In the genomic region with DNA sequence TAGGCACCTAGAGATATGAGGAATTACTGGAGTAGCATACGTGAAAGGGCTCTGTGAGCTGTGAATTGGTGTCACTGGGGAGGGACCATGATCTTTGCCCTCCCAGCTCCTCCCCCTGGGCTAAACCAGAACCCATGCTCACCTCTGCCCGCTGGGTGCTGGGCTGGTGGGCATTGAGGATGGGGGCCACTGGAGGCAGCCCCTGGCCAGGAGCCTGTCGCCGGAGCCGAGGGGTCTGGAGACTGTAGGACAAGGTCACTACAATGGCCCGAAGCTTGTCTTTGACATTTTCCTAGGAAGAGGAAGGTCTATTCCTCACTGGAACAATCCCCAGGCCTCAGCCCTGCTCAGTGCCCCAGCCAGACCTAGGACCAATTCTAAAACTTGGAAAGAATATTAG, we compare ENCODE assay signal across 18 cellular contexts. TPM values are rescaled to one million over a fixed set of nuclear protein-coding genes. Genes with fewer than 3 reads are reported as not detected.
"Had no signal": no experiment of that assay in that cellular context is flagged by ENCODE, and none has a peak within 500 bp of the region (broad histone marks: within the 10 kb centered on the region; RNA-seq: fewer than 3 reads in every experiment).

No MANE protein-coding gene starts in this region.

- H3K27ac ChIP-seq: epithelial cell of prostate, lower lobe of right lung, upper lobe of left lung had no signal

- H3K9me3 Mint-ChIP-seq: dendritic cell treated with granulocyte-macrophage colony-stimulating factor and Interleukin-4, amounts not matched to agents 40 ng/mL and 50 ng/mL, for 4 days; effector memory CD8-positive, alpha-beta T cell; memory B cell; nephron; stimulated activated effector memory CD8-positive, alpha-beta T cell treated with anti-CD3 and anti-CD28 coated beads, Interleukin-12 subunit alpha, Interleukin-12 subunit beta, amount 100 ng/mL, for 72 hours had no signal

- H3K4me1 Mint-ChIP-seq: stimulated activated effector memory CD8-positive, alpha-beta T cell treated with anti-CD3 and anti-CD28 coated beads, Interleukin-12 subunit alpha, Interleukin-12 subunit beta, amount 100 ng/mL, for 72 hours had no signal

- H3K9me3 ChIP-seq: esophagus muscularis mucosa, gastroesophageal sphincter, lower lobe of right lung, tibial artery, upper lobe of left lung had no signal

- H3K27ac Mint-ChIP-seq: dendritic cell treated with granulocyte-macrophage colony-stimulating factor and Interleukin-4, amounts not matched to agents 40 ng/mL and 50 ng/mL, for 4 days; effector memory CD8-positive, alpha-beta T cell; memory B cell; nephron had no signal

- ATAC-seq: effector memory CD8-positive, alpha-beta T cell; gastroesophageal sphincter; left lobe of liver; lower lobe of right lung; stimulated activated effector memory CD8-positive, alpha-beta T cell treated with anti-CD3 and anti-CD28 coated beads, Interleukin-12 subunit alpha, Interleukin-12 subunit beta, amount 100 ng/mL, for 72 hours; stimulated activated naive CD8-positive, alpha-beta T cell treated with anti-CD3 and anti-CD28 coated beads, Interleukin-15, Interleukin-2, amounts not matched to agents 100 U/mL and 50 U/mL, for 24 hours had no signal

- DNase-seq: effector memory CD8-positive, alpha-beta T cell; glutamatergic neuron; lower lobe of right lung; midbrain; stimulated activated CD4-positive, alpha-beta T cell treated with anti-CD3 and anti-CD28 coated beads, Interleukin-4, amount 100 ng/mL, for 1 hour; stimulated activated CD8-positive, alpha-beta memory T cell treated with anti-CD3 and anti-CD28 coated beads, Interleukin-4, amount 100 ng/mL, for 48 hours; stimulated activated naive CD8-positive, alpha-beta T cell treated with anti-CD3 and anti-CD28 coated beads, Interleukin-15, Interleukin-2, amounts not matched to agents 100 U/mL and 50 U/mL, for 24 hours had no signal

- H3K36me3 Mint-ChIP-seq: memory B cell; stimulated activated effector memory CD8-positive, alpha-beta T cell treated with anti-CD3 and anti-CD28 coated beads, Interleukin-12 subunit alpha, Interleukin-12 subunit beta, amount 100 ng/mL, for 72 hours had no signal

- H3K4me3 ChIP-seq: esophagus muscularis mucosa, gastroesophageal sphincter, lower lobe of right lung, smooth muscle cell, tibial artery, upper lobe of left lung had no signal

- H3K4me3 Mint-ChIP-seq: dendritic cell treated with granulocyte-macrophage colony-stimulating factor and Interleukin-4, amounts not matched to agents 40 ng/mL and 50 ng/mL, for 4 days; effector memory CD8-positive, alpha-beta T cell; memory B cell; nephron; stimulated activated effector memory CD8-positive, alpha-beta T cell treated with anti-CD3 and anti-CD28 coated beads, Interleukin-12 subunit alpha, Interleukin-12 subunit beta, amount 100 ng/mL, for 72 hours had no signal

- H3K4me1 ChIP-seq: lower lobe of right lung, upper lobe of left lung had no signal

- H3K36me3 ChIP-seq: lower lobe of right lung, upper lobe of left lung had no signal

- H3K27me3 ChIP-seq: esophagus muscularis mucosa, gastroesophageal sphincter, tibial artery, upper lobe of left lung had no signal

RNA-seq across cellular contexts. Expression of a gene that starts 24.1 kb away (rescaled TPM):
- total RNA-seq: smooth muscle cell had no signal
